16 cellular contexts compared by ENCODE assay signal in the genomic region with DNA sequence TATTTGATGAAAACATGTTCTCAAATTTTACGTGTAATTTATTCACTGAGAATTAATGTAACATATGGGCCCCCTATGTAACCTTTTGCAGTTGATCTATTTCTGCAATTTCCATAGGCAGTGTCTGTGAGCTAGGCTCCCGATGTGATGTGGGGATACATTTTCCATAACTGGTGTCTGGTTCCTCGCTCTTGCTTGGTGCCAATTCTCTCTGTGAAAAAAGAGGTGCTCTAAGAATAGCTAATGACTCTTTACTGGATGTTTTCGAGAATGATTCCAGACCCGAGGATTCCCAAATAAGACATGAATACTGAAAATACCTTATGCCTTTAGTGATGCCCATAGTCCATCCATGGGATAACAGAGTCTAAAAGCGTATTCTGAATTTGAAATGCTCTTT.
"Had no signal": no experiment of that assay in that cellular context is flagged by ENCODE, and none has a peak within 500 bp of the region (broad histone marks: within the 10 kb centered on the region; RNA-seq: fewer than 3 reads in every experiment).

No MANE protein-coding gene starts in this region.

- H3K36me3 ChIP-seq: left lung, neutrophil, suprapubic skin, thyroid gland had no signal

- H3K4me3 ChIP-seq: coronary artery, left lung, lung, suprapubic skin, thyroid gland had no signal

- ATAC-seq: left lung; naive thymus-derived CD4-positive, alpha-beta T cell had no signal

- H3K27ac ChIP-seq: coronary artery, left lung, neutrophil, suprapubic skin, thyroid gland had no signal

- H3K27me3 ChIP-seq: left lung, neutrophil, thyroid gland had no signal

- H3K4me1 ChIP-seq: left lung, thyroid gland had no signal

- H3K9me3 ChIP-seq: left lung, neutrophil, suprapubic skin, thyroid gland had no signal

- DNase-seq: effector CD4-positive, alpha-beta T cell; endodermal cell; erythroblast; foreskin melanocyte; islet precursor cell; left lung; mesenchymal stem cell; naive thymus-derived CD4-positive, alpha-beta T cell; small intestine; stimulated activated CD4-positive, alpha-beta T cell treated with anti-CD3 and anti-CD28 coated beads, Interleukin-12 subunit alpha, Interleukin-12 subunit beta, amount 100 ng/mL, for 4 hours; stimulated activated naive CD4-positive, alpha-beta T cell treated with Interleukin-2 at 50 U/mL for 16 hours; thyroid gland had no signal
